ENCODE assay signal across 2 cellular contexts in the genomic region with DNA sequence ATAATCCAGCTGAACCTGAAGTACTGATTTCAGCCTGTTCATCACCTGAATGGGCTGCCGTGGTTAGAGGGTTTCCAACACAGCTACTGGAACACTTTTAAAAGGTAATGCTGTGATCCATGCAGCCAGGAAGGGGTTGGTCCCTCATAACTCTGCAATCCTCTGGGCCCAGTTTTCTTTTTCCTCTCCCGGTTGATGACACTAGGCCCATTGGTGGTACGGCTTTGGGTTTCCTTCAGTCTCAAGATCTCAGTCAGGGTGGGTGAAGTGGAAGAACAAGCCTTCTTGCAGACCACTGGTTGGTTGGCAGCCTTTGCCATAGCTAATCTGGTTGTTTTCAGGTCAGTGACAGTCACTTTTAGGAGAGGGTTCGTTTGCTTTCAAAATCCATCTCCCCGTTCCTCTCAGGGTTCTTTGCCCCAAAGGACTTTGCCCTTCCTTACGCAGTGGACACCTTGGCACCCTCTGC.
A peak's percentile ranks its signal among the peaks of the same experiment; 100 is the strongest.
TF ChIP-seq lines count a peak whose summit lies in the region.

No MANE protein-coding gene starts in this region.

TF ChIP-seq in K562, 482 proteins besides CTCF, POLR2A, EP300 and RAD21 (continued from another document):
- TF ChIP-seq, protein P1, sequence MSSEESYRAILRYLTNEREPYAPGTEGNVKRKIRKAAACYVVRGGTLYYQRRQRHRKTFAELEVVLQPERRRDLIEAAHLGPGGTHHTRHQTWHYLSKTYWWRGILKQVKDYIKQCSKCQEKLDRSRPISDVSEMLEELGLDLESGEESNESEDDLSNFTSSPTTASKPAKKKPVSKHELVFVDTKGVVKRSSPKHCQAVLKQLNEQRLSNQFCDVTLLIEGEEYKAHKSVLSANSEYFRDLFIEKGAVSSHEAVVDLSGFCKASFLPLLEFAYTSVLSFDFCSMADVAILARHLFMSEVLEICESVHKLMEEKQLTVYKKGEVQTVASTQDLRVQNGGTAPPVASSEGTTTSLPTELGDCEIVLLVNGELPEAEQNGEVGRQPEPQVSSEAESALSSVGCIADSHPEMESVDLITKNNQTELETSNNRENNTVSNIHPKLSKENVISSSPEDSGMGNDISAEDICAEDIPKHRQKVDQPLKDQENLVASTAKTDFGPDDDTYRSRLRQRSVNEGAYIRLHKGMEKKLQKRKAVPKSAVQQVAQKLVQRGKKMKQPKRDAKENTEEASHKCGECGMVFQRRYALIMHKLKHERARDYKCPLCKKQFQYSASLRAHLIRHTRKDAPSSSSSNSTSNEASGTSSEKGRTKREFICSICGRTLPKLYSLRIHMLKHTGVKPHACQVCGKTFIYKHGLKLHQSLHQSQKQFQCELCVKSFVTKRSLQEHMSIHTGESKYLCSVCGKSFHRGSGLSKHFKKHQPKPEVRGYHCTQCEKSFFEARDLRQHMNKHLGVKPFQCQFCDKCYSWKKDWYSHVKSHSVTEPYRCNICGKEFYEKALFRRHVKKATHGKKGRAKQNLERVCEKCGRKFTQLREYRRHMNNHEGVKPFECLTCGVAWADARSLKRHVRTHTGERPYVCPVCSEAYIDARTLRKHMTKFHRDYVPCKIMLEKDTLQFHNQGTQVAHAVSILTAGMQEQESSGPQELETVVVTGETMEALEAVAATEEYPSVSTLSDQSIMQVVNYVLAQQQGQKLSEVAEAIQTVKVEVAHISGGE (CRISPR knock-in tag; IDR thresholded peaks at IDR 0.05), result 0 out of 6 replicates have a peak, but pooled peaks of 1 of the 3 experiments have one; percentile 22
- TF ChIP-seq ZNF785 (CRISPR knock-in tag; IDR thresholded peaks at IDR 0.05) (no peak), GTF2A2 (tag; IDR thresholded peaks at IDR 0.05) (0 out of 2 replicates have a peak, but pooled peaks have one; percentile 1), FOXK2 (conservative IDR thresholded peaks at IDR 0.05 in 1 of 2, IDR thresholded peaks at IDR 0.05 in 1 of 2; ENCODE audit: low read depth in 2 of 2) (no peak), ZNF766 (CRISPR knock-in tag; conservative IDR thresholded peaks at IDR 0.05) (0 out of 2 replicates have a peak, but pooled peaks have one; percentile 5), ZNF592 (IDR thresholded peaks at IDR 0.05) (0 out of 2 replicates have a peak, but pooled peaks have one; percentile 13), CC2D1A (IDR thresholded peaks at IDR 0.05) (0 out of 2 replicates have a peak, but pooled peaks have one; percentile 12), ZNF57 (CRISPR knock-in tag; IDR thresholded peaks at IDR 0.05) (no peak), MED1 (CRISPR knock-in tag; IDR thresholded peaks at IDR 0.05; ENCODE audit: borderline replicate concordance) (no peak), TBP (optimal IDR thresholded peaks at IDR 0.05; ENCODE audit: low read depth, low read length) (peak; percentile 5), TAL1 (IDR thresholded peaks at IDR 0.05) (peak; percentile 15; the same call in 1 of the 2 replicates)

TF ChIP-seq in liver, 16 proteins besides CTCF, POLR2A, EP300 and RAD21 (continued from another document):
- peak; percentile 88 to 91 for TF ChIP-seq RXRA (IDR thresholded peaks at IDR 0.05)
- no peak for TF ChIP-seq ZBTB33 (IDR thresholded peaks at IDR 0.05)
- TF ChIP-seq NR2F2 (IDR thresholded peaks at IDR 0.05), result no peak
- TF ChIP-seq HNF4A (conservative IDR thresholded peaks at IDR 0.05), result peak; percentile 88 to 89
- no peak for TF ChIP-seq GABPA (IDR thresholded peaks at IDR 0.05 in 1 of 2, conservative IDR thresholded peaks at IDR 0.05 in 1 of 2)
- TF ChIP-seq, protein P2, sequence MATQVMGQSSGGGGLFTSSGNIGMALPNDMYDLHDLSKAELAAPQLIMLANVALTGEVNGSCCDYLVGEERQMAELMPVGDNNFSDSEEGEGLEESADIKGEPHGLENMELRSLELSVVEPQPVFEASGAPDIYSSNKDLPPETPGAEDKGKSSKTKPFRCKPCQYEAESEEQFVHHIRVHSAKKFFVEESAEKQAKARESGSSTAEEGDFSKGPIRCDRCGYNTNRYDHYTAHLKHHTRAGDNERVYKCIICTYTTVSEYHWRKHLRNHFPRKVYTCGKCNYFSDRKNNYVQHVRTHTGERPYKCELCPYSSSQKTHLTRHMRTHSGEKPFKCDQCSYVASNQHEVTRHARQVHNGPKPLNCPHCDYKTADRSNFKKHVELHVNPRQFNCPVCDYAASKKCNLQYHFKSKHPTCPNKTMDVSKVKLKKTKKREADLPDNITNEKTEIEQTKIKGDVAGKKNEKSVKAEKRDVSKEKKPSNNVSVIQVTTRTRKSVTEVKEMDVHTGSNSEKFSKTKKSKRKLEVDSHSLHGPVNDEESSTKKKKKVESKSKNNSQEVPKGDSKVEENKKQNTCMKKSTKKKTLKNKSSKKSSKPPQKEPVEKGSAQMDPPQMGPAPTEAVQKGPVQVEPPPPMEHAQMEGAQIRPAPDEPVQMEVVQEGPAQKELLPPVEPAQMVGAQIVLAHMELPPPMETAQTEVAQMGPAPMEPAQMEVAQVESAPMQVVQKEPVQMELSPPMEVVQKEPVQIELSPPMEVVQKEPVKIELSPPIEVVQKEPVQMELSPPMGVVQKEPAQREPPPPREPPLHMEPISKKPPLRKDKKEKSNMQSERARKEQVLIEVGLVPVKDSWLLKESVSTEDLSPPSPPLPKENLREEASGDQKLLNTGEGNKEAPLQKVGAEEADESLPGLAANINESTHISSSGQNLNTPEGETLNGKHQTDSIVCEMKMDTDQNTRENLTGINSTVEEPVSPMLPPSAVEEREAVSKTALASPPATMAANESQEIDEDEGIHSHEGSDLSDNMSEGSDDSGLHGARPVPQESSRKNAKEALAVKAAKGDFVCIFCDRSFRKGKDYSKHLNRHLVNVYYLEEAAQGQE (IDR thresholded peaks at IDR 0.05), result no peak
- TF ChIP-seq FOXA2 (IDR thresholded peaks at IDR 0.05), result no peak
